1 cellular context compared by ENCODE assay signal in the genomic region with DNA sequence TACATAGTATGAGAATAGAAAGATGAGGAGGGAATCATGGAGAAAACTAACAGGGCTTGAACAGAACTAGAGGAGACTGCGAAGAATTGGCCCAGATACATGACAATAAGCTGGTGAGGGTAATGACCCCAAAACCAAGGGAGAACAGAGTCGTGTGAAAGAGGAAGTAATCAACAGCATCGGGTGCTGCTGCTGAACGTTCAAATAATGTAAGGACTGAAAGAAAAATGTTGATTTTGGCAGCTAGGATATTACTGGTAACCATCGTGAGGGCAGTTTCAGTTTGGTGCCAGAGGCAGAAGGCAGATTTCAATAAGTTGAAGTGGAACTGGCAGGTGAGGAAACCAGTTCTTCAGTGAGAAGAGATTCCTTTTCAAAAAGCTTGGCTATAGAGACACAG.
TF ChIP-seq lines count a peak whose summit lies in the region.

No MANE protein-coding gene starts in this region.

TF ChIP-seq in SK-N-SH treated with all-trans-retinoic acid at 6 μM for 48 hours, 23 proteins besides CTCF, POLR2A, EP300 and RAD21 (continued from another document):
- TF ChIP-seq, protein P1, sequence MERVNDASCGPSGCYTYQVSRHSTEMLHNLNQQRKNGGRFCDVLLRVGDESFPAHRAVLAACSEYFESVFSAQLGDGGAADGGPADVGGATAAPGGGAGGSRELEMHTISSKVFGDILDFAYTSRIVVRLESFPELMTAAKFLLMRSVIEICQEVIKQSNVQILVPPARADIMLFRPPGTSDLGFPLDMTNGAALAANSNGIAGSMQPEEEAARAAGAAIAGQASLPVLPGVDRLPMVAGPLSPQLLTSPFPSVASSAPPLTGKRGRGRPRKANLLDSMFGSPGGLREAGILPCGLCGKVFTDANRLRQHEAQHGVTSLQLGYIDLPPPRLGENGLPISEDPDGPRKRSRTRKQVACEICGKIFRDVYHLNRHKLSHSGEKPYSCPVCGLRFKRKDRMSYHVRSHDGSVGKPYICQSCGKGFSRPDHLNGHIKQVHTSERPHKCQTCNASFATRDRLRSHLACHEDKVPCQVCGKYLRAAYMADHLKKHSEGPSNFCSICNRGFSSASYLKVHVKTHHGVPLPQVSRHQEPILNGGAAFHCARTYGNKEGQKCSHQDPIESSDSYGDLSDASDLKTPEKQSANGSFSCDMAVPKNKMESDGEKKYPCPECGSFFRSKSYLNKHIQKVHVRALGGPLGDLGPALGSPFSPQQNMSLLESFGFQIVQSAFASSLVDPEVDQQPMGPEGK (CRISPR knock-in tag; IDR thresholded peaks at IDR 0.05; ENCODE audit: borderline replicate concordance): no peak
